18 cellular contexts compared by ENCODE assay signal in the genomic region with DNA sequence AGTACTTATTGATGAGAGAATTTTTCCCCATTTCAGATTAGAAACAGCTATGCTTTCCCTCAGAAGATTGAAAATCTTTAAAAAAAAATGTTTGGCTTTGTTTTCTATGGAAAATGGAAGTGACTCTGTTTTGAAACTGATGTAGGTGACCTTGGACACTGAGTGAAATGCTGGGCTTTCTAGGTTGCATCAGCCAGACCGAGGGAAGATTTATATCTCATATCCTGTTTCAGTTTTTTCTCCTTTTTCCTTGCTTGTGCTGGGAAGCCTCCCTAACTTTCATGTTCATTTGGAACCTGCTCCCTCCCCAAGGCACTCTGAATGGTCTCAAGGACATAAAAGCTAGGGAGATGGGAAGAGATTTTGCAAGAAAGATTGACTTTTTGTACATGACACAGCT.
DNase-seq lines count a peak whose midpoint lies in the region; ATAC-seq and TF ChIP-seq lines count a peak whose summit lies in the region.
"Had no signal": no experiment of that assay in that cellular context is flagged by ENCODE, and none has a peak within 500 bp of the region (broad histone marks: within the 10 kb centered on the region; RNA-seq: fewer than 3 reads in every experiment).

No MANE protein-coding gene starts in this region.

- intact Hi-C loops in esophagus muscularis mucosa (cut with DNase I) (no loop called here), left cardiac atrium (cut with DNase I) (loop anchor here (10.0 kb wide), 2 partner anchors 204 to 284 kb away; partner anchors contain the start of gene FHOD3 (in 1 of the 2)), A673 (cut with micrococcal nuclease; ENCODE audit: unreplicated experiment) (no loop called here)

- H3K4me1 Mint-ChIP-seq in nephron = peaks cover 32% of the 10 kb centered on the region
- H3K4me1 Mint-ChIP-seq: naive B cell had no signal

- no peak for ATAC-seq in left cardiac atrium
- no peak for ATAC-seq in HG03460 (IDR thresholded peaks at IDR 0.05; ENCODE audit: unreplicated experiment)
- ATAC-seq: left ventricle myocardium superior, Right ventricle myocardium inferior had no signal

- TF ChIP-seq CTCF in AG09309 (IDR thresholded peaks at IDR 0.05; ENCODE audit: control insufficient read depth, insufficient read depth, low read depth, low read length, missing control alignments) (no peak), esophagus muscularis mucosa (IDR thresholded peaks at IDR 0.05) (no peak), nephron (IDR thresholded peaks at IDR 0.05; ENCODE audit: unreplicated experiment in 3 of 3) (no peak), A673 (conservative IDR thresholded peaks at IDR 0.05; ENCODE audit: low read depth, low read length) (no peak)

- H3K4me1 ChIP-seq in esophagus muscularis mucosa (peaks cover 20 to 49% (median 31%) of the 10 kb centered on the region in 4 donors), A673 (ENCODE audit: insufficient read depth, low read length, poor library complexity, severe bottlenecking) (no peaks in the 10 kb centered on the region)
- H3K4me1 ChIP-seq: thyroid gland had no signal

- TF ChIP-seq POLR2A in esophagus muscularis mucosa (IDR thresholded peaks at IDR 0.05; ENCODE audit: low read depth) = no peak

- H3K9me3 ChIP-seq in esophagus muscularis mucosa (no peaks in the 10 kb centered on the region), A673 (ENCODE audit: low read depth, low read length, poor library complexity, severe bottlenecking) (no peaks in the 10 kb centered on the region)
- H3K9me3 ChIP-seq: thyroid gland had no signal

- H3K4me3 Mint-ChIP-seq in nephron = no peak overlapping the region
- H3K4me3 Mint-ChIP-seq: activated T-cell treated with anti-CD3 and anti-CD28 coated beads, Interleukin-2, amount 50 U/mL, for 24 hours; naive B cell had no signal

- peaks cover 6% of the 10 kb centered on the region for H3K9me3 Mint-ChIP-seq in nephron

- H3K36me3 Mint-ChIP-seq in nephron (ENCODE audit: low read depth) = peaks cover 20% of the 10 kb centered on the region
- H3K36me3 Mint-ChIP-seq: naive B cell had no signal

- no peaks in the 10 kb centered on the region for H3K27me3 ChIP-seq in esophagus muscularis mucosa
- no peaks in the 10 kb centered on the region for H3K27me3 ChIP-seq in A673 (replicated peaks; ENCODE audit: insufficient read depth, low read depth, low read length, poor library complexity)
- H3K27me3 ChIP-seq: thyroid gland had no signal

- no peak overlapping the region for H3K4me3 ChIP-seq in AG09309 (ENCODE audit: control insufficient read depth, low read depth, low read length)
- H3K4me3 ChIP-seq in esophagus muscularis mucosa = no peak overlapping the region
- no peak overlapping the region for H3K4me3 ChIP-seq in A673 (ENCODE audit: low read depth, low read length, poor library complexity, severe bottlenecking)
- H3K4me3 ChIP-seq: thyroid gland had no signal

- WGBS in esophagus muscularis mucosa = 39% methylated on average over 1 of the region's 1 CpG

- no peaks in the 10 kb centered on the region for H3K36me3 ChIP-seq in esophagus muscularis mucosa
- no peaks in the 10 kb centered on the region for H3K36me3 ChIP-seq in A673 (ENCODE audit: insufficient read depth, low read length, poor library complexity, severe bottlenecking)
- H3K36me3 ChIP-seq: thyroid gland had no signal

- in situ Hi-C loops in KBM-7 (cut with MboI; ENCODE audit: low pct_unique_long_range_greater_than_20kb, low sequenced_read_pairs) = no loop called here

- no TSS peak for BruUV-seq in A673 (replicated peaks; lab: Mats Ljungman, UMichigan)

- DNase-seq in AG09309 (ENCODE audit: low read depth) = peak; percentile 47
- DNase-seq in M059J (ENCODE audit: low read depth) = peak; percentile 67
- peak; percentile 74 for DNase-seq in esophagus muscularis mucosa (ENCODE audit: extremely low spot score)
- no peak for DNase-seq in left cardiac atrium
- no peak for DNase-seq in A673 (ENCODE audit: low spot score)
- no peak for DNase-seq in KBM-7
- DNase-seq: activated CD4-positive, alpha-beta T cell treated with anti-CD3 and anti-CD28 coated beads, Interleukin-2, amount 50 U/mL, for 1 hour; activated T-cell treated with anti-CD3 and anti-CD28 coated beads, Interleukin-2, amount 50 U/mL, for 24 hours; GOT3; hypothalamus; left ventricle myocardium superior; naive B cell; NCI-H2171; NCI-H82; thyroid gland had no signal

- no peak for TF ChIP-seq EP300 in esophagus muscularis mucosa (IDR thresholded peaks at IDR 0.05)

- H3K27ac ChIP-seq in esophagus muscularis mucosa (replicated peaks in 1 of 4) = peak overlapping the region; percentile 41 to 78 (median 72)
- H3K27ac ChIP-seq in A673 (ENCODE audit: low read depth, low read length, poor library complexity, severe bottlenecking) = no peak overlapping the region
- H3K27ac ChIP-seq: thyroid gland had no signal

- H3K27ac Mint-ChIP-seq in nephron = peak overlapping the region; percentile 79 to 97 (median 83)
- H3K27ac Mint-ChIP-seq: activated T-cell treated with anti-CD3 and anti-CD28 coated beads, Interleukin-2, amount 50 U/mL, for 24 hours; naive B cell had no signal

- no peaks in the 10 kb centered on the region for H3K27me3 Mint-ChIP-seq in nephron (ENCODE audit: low read depth)

- POLR2A ChIA-PET in A673 (lab: Charles Lee; ENCODE audit: low non-redundant PET) = no interaction called here

- CTCF ChIA-PET in A673 (lab: Charles Lee) = no interaction called here

Comparison
In these comparisons a context has a peak if more than half of its experiments do, and no peak if none do; other contexts are left out.
1. DNase-seq: peak in AG09309 (single experiment), M059J (single experiment) and esophagus muscularis mucosa (single experiment); none in left cardiac atrium (single experiment), A673 (single experiment) and KBM-7 (single experiment).
2. intact Hi-C loops: an anchor here in left cardiac atrium (10.0 kb wide); none called in esophagus muscularis mucosa and A673.